Comparison of ENCODE assay signal across 1 cellular context in the genomic region with DNA sequence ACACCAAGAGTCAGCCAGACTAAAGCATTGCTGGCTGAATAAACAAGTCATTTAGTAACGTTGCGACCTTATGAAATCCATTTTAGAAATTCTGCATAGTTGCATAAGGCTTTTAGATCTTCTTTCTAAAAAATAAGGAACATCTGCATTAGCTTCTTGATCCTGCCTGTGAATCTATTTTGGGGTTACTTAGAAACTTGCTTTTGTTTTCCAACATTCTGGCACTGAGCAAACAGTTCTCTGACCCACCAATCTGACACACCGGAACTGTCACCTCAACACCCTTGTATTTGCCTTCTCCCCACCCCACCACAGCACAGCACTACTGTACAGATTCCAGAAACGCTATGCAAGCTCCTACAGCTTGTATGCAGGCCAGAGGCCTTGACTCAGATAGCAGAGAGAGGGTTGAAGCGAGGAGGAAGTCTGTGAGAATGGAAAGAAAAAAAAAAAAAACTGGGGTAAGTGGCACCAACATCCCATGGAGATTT.
A peak's percentile ranks its signal among the peaks of the same experiment; 100 is the strongest.
TF ChIP-seq lines count a peak whose summit lies in the region.

No MANE protein-coding gene starts in this region.

TF ChIP-seq in HepG2, 621 proteins besides CTCF, POLR2A, EP300 and RAD21 (continued from another document and continues in another):
- TF ChIP-seq, protein P1, sequence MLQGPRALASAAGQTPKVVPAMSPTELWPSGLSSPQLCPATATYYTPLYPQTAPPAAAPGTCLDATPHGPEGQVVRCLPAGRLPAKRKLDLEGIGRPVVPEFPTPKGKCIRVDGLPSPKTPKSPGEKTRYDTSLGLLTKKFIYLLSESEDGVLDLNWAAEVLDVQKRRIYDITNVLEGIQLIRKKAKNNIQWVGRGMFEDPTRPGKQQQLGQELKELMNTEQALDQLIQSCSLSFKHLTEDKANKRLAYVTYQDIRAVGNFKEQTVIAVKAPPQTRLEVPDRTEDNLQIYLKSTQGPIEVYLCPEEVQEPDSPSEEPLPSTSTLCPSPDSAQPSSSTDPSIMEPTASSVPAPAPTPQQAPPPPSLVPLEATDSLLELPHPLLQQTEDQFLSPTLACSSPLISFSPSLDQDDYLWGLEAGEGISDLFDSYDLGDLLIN (CRISPR knock-in tag; IDR thresholded peaks at IDR 0.05; ENCODE audit: borderline replicate concordance) = no peak
- no peak for TF ChIP-seq ESRRA (CRISPR knock-in tag; IDR thresholded peaks at IDR 0.05; ENCODE audit: low read depth)
- TF ChIP-seq, protein P2, sequence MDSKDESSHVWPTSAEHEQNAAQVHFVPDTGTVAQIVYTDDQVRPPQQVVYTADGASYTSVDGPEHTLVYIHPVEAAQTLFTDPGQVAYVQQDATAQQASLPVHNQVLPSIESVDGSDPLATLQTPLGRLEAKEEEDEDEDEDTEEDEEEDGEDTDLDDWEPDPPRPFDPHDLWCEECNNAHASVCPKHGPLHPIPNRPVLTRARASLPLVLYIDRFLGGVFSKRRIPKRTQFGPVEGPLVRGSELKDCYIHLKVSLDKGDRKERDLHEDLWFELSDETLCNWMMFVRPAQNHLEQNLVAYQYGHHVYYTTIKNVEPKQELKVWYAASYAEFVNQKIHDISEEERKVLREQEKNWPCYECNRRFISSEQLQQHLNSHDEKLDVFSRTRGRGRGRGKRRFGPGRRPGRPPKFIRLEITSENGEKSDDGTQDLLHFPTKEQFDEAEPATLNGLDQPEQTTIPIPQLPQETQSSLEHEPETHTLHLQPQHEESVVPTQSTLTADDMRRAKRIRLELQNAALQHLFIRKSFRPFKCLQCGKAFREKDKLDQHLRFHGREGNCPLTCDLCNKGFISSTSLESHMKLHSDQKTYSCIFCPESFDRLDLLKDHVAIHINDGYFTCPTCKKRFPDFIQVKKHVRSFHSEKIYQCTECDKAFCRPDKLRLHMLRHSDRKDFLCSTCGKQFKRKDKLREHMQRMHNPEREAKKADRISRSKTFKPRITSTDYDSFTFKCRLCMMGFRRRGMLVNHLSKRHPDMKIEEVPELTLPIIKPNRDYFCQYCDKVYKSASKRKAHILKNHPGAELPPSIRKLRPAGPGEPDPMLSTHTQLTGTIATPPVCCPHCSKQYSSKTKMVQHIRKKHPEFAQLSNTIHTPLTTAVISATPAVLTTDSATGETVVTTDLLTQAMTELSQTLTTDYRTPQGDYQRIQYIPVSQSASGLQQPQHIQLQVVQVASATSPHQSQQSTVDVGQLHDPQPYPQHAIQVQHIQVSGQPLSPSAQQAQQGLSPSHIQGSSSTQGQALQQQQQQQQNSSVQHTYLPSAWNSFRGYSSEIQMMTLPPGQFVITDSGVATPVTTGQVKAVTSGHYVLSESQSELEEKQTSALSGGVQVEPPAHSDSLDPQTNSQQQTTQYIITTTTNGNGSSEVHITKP (CRISPR knock-in tag; IDR thresholded peaks at IDR 0.05; ENCODE audit: low read depth) = peak; percentile 58; the same call in 1 of the 2 replicates
- TF ChIP-seq ZC3H4 (CRISPR knock-in tag; IDR thresholded peaks at IDR 0.05; ENCODE audit: borderline replicate concordance) = no peak
- TF ChIP-seq, protein P3, sequence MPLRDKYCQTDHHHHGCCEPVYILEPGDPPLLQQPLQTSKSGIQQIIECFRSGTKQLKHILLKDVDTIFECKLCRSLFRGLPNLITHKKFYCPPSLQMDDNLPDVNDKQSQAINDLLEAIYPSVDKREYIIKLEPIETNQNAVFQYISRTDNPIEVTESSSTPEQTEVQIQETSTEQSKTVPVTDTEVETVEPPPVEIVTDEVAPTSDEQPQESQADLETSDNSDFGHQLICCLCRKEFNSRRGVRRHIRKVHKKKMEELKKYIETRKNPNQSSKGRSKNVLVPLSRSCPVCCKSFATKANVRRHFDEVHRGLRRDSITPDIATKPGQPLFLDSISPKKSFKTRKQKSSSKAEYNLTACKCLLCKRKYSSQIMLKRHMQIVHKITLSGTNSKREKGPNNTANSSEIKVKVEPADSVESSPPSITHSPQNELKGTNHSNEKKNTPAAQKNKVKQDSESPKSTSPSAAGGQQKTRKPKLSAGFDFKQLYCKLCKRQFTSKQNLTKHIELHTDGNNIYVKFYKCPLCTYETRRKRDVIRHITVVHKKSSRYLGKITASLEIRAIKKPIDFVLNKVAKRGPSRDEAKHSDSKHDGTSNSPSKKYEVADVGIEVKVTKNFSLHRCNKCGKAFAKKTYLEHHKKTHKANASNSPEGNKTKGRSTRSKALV (CRISPR knock-in tag; IDR thresholded peaks at IDR 0.05) = no peak
- TF ChIP-seq SSRP1 (CRISPR knock-in tag; IDR thresholded peaks at IDR 0.05) = 0 out of 2 replicates have a peak, but pooled peaks have one; percentile 45
- TF ChIP-seq ZFP62 (CRISPR knock-in tag; IDR thresholded peaks at IDR 0.05) = no peak
- TF ChIP-seq HDAC2 (CRISPR knock-in tag; IDR thresholded peaks at IDR 0.05) = peak; percentile 93
- TF ChIP-seq, protein P4, sequence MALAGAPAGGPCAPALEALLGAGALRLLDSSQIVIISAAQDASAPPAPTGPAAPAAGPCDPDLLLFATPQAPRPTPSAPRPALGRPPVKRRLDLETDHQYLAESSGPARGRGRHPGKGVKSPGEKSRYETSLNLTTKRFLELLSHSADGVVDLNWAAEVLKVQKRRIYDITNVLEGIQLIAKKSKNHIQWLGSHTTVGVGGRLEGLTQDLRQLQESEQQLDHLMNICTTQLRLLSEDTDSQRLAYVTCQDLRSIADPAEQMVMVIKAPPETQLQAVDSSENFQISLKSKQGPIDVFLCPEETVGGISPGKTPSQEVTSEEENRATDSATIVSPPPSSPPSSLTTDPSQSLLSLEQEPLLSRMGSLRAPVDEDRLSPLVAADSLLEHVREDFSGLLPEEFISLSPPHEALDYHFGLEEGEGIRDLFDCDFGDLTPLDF (CRISPR knock-in tag; IDR thresholded peaks at IDR 0.05) = no peak
- TF ChIP-seq ZNF839 (CRISPR knock-in tag; IDR thresholded peaks at IDR 0.05; ENCODE audit: borderline replicate concordance) = no peak
- no peak for TF ChIP-seq MAF1 (CRISPR knock-in tag; IDR thresholded peaks at IDR 0.05; ENCODE audit: borderline replicate concordance)
- TF ChIP-seq, protein P5, sequence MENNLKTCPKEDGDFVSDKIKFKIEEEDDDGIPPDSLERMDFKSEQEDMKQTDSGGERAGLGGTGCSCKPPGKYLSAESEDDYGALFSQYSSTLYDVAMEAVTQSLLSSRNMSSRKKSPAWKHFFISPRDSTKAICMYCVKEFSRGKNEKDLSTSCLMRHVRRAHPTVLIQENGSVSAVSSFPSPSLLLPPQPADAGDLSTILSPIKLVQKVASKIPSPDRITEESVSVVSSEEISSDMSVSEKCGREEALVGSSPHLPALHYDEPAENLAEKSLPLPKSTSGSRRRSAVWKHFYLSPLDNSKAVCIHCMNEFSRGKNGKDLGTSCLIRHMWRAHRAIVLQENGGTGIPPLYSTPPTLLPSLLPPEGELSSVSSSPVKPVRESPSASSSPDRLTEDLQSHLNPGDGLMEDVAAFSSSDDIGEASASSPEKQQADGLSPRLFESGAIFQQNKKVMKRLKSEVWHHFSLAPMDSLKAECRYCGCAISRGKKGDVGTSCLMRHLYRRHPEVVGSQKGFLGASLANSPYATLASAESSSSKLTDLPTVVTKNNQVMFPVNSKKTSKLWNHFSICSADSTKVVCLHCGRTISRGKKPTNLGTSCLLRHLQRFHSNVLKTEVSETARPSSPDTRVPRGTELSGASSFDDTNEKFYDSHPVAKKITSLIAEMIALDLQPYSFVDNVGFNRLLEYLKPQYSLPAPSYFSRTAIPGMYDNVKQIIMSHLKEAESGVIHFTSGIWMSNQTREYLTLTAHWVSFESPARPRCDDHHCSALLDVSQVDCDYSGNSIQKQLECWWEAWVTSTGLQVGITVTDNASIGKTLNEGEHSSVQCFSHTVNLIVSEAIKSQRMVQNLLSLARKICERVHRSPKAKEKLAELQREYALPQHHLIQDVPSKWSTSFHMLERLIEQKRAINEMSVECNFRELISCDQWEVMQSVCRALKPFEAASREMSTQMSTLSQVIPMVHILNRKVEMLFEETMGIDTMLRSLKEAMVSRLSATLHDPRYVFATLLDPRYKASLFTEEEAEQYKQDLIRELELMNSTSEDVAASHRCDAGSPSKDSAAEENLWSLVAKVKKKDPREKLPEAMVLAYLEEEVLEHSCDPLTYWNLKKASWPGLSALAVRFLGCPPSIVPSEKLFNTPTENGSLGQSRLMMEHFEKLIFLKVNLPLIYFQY (CRISPR knock-in tag; IDR thresholded peaks at IDR 0.05; ENCODE audit: borderline replicate concordance) = peak; percentile 88
- TF ChIP-seq, protein P6, sequence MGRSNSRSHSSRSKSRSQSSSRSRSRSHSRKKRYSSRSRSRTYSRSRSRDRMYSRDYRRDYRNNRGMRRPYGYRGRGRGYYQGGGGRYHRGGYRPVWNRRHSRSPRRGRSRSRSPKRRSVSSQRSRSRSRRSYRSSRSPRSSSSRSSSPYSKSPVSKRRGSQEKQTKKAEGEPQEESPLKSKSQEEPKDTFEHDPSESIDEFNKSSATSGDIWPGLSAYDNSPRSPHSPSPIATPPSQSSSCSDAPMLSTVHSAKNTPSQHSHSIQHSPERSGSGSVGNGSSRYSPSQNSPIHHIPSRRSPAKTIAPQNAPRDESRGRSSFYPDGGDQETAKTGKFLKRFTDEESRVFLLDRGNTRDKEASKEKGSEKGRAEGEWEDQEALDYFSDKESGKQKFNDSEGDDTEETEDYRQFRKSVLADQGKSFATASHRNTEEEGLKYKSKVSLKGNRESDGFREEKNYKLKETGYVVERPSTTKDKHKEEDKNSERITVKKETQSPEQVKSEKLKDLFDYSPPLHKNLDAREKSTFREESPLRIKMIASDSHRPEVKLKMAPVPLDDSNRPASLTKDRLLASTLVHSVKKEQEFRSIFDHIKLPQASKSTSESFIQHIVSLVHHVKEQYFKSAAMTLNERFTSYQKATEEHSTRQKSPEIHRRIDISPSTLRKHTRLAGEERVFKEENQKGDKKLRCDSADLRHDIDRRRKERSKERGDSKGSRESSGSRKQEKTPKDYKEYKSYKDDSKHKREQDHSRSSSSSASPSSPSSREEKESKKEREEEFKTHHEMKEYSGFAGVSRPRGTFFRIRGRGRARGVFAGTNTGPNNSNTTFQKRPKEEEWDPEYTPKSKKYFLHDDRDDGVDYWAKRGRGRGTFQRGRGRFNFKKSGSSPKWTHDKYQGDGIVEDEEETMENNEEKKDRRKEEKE (IDR thresholded peaks at IDR 0.05) = no peak
- no peak for TF ChIP-seq CHCHD3 (CRISPR knock-in tag; IDR thresholded peaks at IDR 0.05)
- TF ChIP-seq MIXL1 (CRISPR knock-in tag; IDR thresholded peaks at IDR 0.05) = peak; percentile 91
- TF ChIP-seq, protein P7, sequence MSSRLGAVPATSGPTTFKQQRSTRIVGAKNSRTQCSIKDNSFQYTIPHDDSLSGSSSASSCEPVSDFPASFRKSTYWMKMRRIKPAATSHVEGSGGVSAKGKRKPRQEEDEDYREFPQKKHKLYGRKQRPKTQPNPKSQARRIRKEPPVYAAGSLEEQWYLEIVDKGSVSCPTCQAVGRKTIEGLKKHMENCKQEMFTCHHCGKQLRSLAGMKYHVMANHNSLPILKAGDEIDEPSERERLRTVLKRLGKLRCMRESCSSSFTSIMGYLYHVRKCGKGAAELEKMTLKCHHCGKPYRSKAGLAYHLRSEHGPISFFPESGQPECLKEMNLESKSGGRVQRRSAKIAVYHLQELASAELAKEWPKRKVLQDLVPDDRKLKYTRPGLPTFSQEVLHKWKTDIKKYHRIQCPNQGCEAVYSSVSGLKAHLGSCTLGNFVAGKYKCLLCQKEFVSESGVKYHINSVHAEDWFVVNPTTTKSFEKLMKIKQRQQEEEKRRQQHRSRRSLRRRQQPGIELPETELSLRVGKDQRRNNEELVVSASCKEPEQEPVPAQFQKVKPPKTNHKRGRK (CRISPR knock-in tag; IDR thresholded peaks at IDR 0.05) = no peak
- no peak for TF ChIP-seq CAMTA2 (CRISPR knock-in tag; IDR thresholded peaks at IDR 0.05; ENCODE audit: borderline replicate concordance)
- TF ChIP-seq ZNF713 (CRISPR knock-in tag; IDR thresholded peaks at IDR 0.05) = no peak
- TF ChIP-seq, protein P8, sequence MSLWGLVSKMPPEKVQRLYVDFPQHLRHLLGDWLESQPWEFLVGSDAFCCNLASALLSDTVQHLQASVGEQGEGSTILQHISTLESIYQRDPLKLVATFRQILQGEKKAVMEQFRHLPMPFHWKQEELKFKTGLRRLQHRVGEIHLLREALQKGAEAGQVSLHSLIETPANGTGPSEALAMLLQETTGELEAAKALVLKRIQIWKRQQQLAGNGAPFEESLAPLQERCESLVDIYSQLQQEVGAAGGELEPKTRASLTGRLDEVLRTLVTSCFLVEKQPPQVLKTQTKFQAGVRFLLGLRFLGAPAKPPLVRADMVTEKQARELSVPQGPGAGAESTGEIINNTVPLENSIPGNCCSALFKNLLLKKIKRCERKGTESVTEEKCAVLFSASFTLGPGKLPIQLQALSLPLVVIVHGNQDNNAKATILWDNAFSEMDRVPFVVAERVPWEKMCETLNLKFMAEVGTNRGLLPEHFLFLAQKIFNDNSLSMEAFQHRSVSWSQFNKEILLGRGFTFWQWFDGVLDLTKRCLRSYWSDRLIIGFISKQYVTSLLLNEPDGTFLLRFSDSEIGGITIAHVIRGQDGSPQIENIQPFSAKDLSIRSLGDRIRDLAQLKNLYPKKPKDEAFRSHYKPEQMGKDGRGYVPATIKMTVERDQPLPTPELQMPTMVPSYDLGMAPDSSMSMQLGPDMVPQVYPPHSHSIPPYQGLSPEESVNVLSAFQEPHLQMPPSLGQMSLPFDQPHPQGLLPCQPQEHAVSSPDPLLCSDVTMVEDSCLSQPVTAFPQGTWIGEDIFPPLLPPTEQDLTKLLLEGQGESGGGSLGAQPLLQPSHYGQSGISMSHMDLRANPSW (CRISPR knock-in tag; IDR thresholded peaks at IDR 0.05; ENCODE audit: borderline replicate concordance) = no peak
- TF ChIP-seq ELF4 (CRISPR knock-in tag; IDR thresholded peaks at IDR 0.05; ENCODE audit: borderline replicate concordance) = no peak
- no peak for TF ChIP-seq PAWR (CRISPR knock-in tag; IDR thresholded peaks at IDR 0.05; ENCODE audit: borderline replicate concordance)
- peak; percentile 81; the same call in 1 of the 2 replicates for TF ChIP-seq DPF2 (CRISPR knock-in tag; IDR thresholded peaks at IDR 0.05; ENCODE audit: borderline replicate concordance, low read depth)
- peak; percentile 79 for TF ChIP-seq ZNF317 (CRISPR knock-in tag; IDR thresholded peaks at IDR 0.05)
- TF ChIP-seq SATB2 (CRISPR knock-in tag; IDR thresholded peaks at IDR 0.05) = no peak
- no peak for TF ChIP-seq ZNF44 (CRISPR knock-in tag; IDR thresholded peaks at IDR 0.05)
- TF ChIP-seq, protein P9, sequence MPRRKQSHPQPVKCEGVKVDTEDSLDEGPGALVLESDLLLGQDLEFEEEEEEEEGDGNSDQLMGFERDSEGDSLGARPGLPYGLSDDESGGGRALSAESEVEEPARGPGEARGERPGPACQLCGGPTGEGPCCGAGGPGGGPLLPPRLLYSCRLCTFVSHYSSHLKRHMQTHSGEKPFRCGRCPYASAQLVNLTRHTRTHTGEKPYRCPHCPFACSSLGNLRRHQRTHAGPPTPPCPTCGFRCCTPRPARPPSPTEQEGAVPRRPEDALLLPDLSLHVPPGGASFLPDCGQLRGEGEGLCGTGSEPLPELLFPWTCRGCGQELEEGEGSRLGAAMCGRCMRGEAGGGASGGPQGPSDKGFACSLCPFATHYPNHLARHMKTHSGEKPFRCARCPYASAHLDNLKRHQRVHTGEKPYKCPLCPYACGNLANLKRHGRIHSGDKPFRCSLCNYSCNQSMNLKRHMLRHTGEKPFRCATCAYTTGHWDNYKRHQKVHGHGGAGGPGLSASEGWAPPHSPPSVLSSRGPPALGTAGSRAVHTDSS (CRISPR knock-in tag; conservative IDR thresholded peaks at IDR 0.05) = no peak
- TF ChIP-seq FOSL1 (CRISPR knock-in tag; IDR thresholded peaks at IDR 0.05; ENCODE audit: borderline replicate concordance) = no peak
